ENCODE assay signal across 16 cellular contexts in the genomic region with DNA sequence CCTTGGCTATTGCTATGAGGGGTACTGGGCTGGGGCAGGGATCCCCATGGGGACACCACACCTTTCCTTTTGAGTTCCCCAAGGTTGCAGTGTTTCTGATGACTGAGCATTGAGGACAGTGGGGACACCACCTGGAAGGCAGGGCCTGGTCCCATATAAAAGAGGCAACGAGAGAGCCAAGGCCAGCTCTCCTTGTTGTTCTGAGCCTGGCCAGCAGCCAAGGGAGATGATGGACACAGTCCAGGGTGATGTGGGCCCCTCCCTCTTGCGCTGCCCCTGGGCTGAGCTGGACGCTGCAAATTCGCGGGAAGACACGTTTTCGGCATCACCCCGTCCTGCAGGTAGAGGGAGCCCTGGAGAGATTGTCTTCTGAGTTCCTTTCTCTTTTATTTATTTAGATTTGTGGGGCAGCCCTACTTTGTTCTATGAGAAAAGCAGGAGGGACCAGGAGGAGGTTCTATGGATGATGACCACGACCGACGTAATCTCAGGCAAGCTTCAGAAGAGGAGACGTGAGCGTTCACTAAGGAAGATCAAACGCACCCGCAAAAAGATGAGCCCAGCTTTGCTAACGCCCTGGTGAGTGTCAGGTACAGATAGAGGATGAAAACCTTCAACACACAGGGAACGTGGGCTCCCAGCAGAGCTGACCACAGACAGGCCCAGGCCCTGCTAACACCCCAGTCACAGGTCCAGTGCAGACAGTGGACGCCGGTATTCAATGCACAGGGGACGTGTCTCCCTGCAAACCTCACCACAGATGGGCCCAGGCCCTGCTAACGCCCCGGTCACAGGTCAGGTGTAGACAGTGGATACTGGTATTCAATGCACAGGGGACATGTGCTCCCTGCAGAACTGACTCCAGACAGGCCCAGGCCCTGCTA.
A peak's percentile ranks its signal among the peaks of the same experiment; 100 is the strongest.
DNase-seq lines count a peak whose midpoint lies in the region; ATAC-seq and TF ChIP-seq lines count a peak whose summit lies in the region.
"Had no signal": no experiment of that assay in that cellular context is flagged by ENCODE, and none has a peak within 500 bp of the region (broad histone marks: within the 10 kb centered on the region; RNA-seq: fewer than 3 reads in every experiment).

No MANE protein-coding gene starts in this region.

- intact Hi-C loops in sigmoid colon (cut with DNase I) = no loop called here

- H3K9me3 Mint-ChIP-seq in endothelial cell (ENCODE audit: unreplicated experiment) = peaks cover 33% of the 10 kb centered on the region

- no peak for TF ChIP-seq RAD21 in SK-N-SH (IDR thresholded peaks at IDR 0.05; ENCODE audit: low read length)

- H4K20me1 ChIP-seq in SK-N-SH (ENCODE audit: insufficient read depth) = no peaks in the 10 kb centered on the region

- H3K4me1 Mint-ChIP-seq in endothelial cell (ENCODE audit: unreplicated experiment) = no peaks in the 10 kb centered on the region
- H3K4me1 Mint-ChIP-seq: memory B cell had no signal

- peak overlapping the region; percentile 52 for H3K4me3 Mint-ChIP-seq in endothelial cell (ENCODE audit: unreplicated experiment)
- H3K4me3 Mint-ChIP-seq: memory B cell had no signal

- H3K27me3 Mint-ChIP-seq in endothelial cell (ENCODE audit: unreplicated experiment) = peaks cover 4% of the 10 kb centered on the region
- H3K27me3 Mint-ChIP-seq: memory B cell had no signal

- H3K9me2 ChIP-seq in SK-N-SH = no peaks in the 10 kb centered on the region

- H3K36me3 Mint-ChIP-seq in endothelial cell (ENCODE audit: low read depth, unreplicated experiment) = peaks cover 20% of the 10 kb centered on the region
- H3K36me3 Mint-ChIP-seq: memory B cell had no signal

- H3K4me3 ChIP-seq in SK-N-SH (ENCODE audit: low read depth in 2 of 2, low read length in 1 of 2) (no peak overlapping the region), sigmoid colon (no peak overlapping the region)
- H3K4me3 ChIP-seq: prostate gland had no signal

- H3K4me1 ChIP-seq in SK-N-SH (ENCODE audit: control insufficient read depth in 1 of 2, insufficient read depth in 2 of 2, low read depth in 1 of 2, low read length in 1 of 2) (no peaks in the 10 kb centered on the region), sigmoid colon (no peaks in the 10 kb centered on the region)
- H3K4me1 ChIP-seq: prostate gland had no signal

- ATAC-seq in SK-N-SH treated with all-trans-retinoic acid at 6 μM for 48 hours = no peak

- H3K27me3 ChIP-seq in SK-N-SH (ENCODE audit: insufficient read depth) (no peaks in the 10 kb centered on the region; the same call in 1 of the 2 replicates), sigmoid colon (no peaks in the 10 kb centered on the region)

- H2AFZ ChIP-seq in SK-N-SH (ENCODE audit: low read depth) = no peak overlapping the region

- TF ChIP-seq EP300 in SK-N-SH (IDR thresholded peaks at IDR 0.05; ENCODE audit: borderline replicate concordance in 1 of 2, low read depth in 1 of 2, low read length in 1 of 2) (no peak), sigmoid colon (IDR thresholded peaks at IDR 0.05) (no peak)

- no peaks in the 10 kb centered on the region for H3K9me3 ChIP-seq in SK-N-SH
- peaks cover 0 to 7% (median 1%) of the 10 kb centered on the region in 4 donors for H3K9me3 ChIP-seq in sigmoid colon
- H3K9me3 ChIP-seq: prostate gland had no signal

- TF ChIP-seq POLR2A in sigmoid colon (IDR thresholded peaks at IDR 0.05) = no peak

- H3F3A ChIP-seq in SK-N-SH (replicated peaks; ENCODE audit: insufficient read depth) = no peaks in the 10 kb centered on the region

- H3K36me3 ChIP-seq in SK-N-SH (replicated peaks in 1 of 2; ENCODE audit: control insufficient read depth in 1 of 2, insufficient read depth in 2 of 2, low read length in 1 of 2) = no peaks in the 10 kb centered on the region
- H3K36me3 ChIP-seq in sigmoid colon = no peaks in the 10 kb centered on the region
- H3K36me3 ChIP-seq: prostate gland had no signal

- H3K9ac ChIP-seq in SK-N-SH = no peak overlapping the region

- H3K27ac ChIP-seq in SK-N-SH (ENCODE audit: low read depth in 2 of 2, low read length in 1 of 2) (no peak overlapping the region), sigmoid colon (no peak overlapping the region)
- H3K27ac ChIP-seq: prostate gland had no signal

- DNase-seq in SK-N-SH = no peak
- DNase-seq in NAMALWA (ENCODE audit: low spot score) = peak; percentile 10
- no peak for DNase-seq in endothelial cell (ENCODE audit: low spot score)
- DNase-seq in sigmoid colon = peak; percentile 45
- no peak for DNase-seq in NCI-H128 (lab: John Stamatoyannopoulos, UW; ENCODE audit: unreplicated experiment)
- no peak for DNase-seq in NCI-H2196 (lab: John Stamatoyannopoulos, UW; ENCODE audit: unreplicated experiment)
- no peak for DNase-seq in NCI-H82 (lab: John Stamatoyannopoulos, UW)
- DNase-seq: 8988T; activated T-cell treated with anti-CD3 and anti-CD28 coated beads for 4 hours; DMS53; effector memory CD4-positive, alpha-beta T cell; NCI-H187; stimulated activated CD4-positive, alpha-beta T cell treated with anti-CD3 and anti-CD28 coated beads, Interleukin-4, amount 100 ng/mL, for 4 hours had no signal

- CTCF ChIA-PET in SK-N-SH (lab: Yijun Ruan, JAX) = no interaction called here

- POLR2A ChIA-PET in SK-N-SH (lab: Yijun Ruan, JAX) = no interaction called here

- H3K4me2 ChIP-seq in SK-N-SH = no peak overlapping the region

- no peaks in the 10 kb centered on the region; the same call in 1 of the 2 replicates for H3K79me2 ChIP-seq in SK-N-SH (ENCODE audit: insufficient read depth)

- WGBS in SK-N-SH (ENCODE audit: low lambda C conversion rate) = 23% methylated on average over 19 of the region's 22 CpGs
- WGBS in sigmoid colon, 2 donors = 53 to 55% methylated on average over 22 of the region's 22 CpGs

- peak overlapping the region; percentile 65 for H3K27ac Mint-ChIP-seq in endothelial cell (ENCODE audit: unreplicated experiment)
- H3K27ac Mint-ChIP-seq: memory B cell had no signal

- TF ChIP-seq CTCF in SK-N-SH (IDR thresholded peaks at IDR 0.05) (peak; percentile 26; the same call in 1 of the 2 replicates), endothelial cell (IDR thresholded peaks at IDR 0.05; ENCODE audit: unreplicated experiment) (no peak), sigmoid colon (IDR thresholded peaks at IDR 0.05) (no peak)

TF ChIP-seq in SK-N-SH, 30 proteins besides CTCF, POLR2A, EP300 and RAD21:
- TF ChIP-seq NFIC (IDR thresholded peaks at IDR 0.05; ENCODE audit: borderline replicate concordance) = no peak
- TF ChIP-seq MAX (IDR thresholded peaks at IDR 0.05; ENCODE audit: low read depth) = no peak

TF ChIP-seq in SK-N-SH treated with all-trans-retinoic acid at 6 μM for 48 hours, 23 proteins besides CTCF, POLR2A, EP300 and RAD21 (continues in another document):
- TF ChIP-seq, protein P1, sequence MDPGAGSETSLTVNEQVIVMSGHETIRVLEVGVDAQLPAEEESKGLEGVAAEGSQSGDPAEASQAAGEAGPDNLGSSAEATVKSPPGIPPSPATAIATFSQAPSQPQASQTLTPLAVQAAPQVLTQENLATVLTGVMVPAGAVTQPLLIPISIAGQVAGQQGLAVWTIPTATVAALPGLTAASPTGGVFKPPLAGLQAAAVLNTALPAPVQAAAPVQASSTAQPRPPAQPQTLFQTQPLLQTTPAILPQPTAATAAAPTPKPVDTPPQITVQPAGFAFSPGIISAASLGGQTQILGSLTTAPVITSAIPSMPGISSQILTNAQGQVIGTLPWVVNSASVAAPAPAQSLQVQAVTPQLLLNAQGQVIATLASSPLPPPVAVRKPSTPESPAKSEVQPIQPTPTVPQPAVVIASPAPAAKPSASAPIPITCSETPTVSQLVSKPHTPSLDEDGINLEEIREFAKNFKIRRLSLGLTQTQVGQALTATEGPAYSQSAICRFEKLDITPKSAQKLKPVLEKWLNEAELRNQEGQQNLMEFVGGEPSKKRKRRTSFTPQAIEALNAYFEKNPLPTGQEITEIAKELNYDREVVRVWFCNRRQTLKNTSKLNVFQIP (CRISPR knock-in tag; IDR thresholded peaks at IDR 0.05; ENCODE audit: borderline replicate concordance, low read depth) = no peak
- TF ChIP-seq PPARA (CRISPR knock-in tag; IDR thresholded peaks at IDR 0.05; ENCODE audit: borderline replicate concordance) (no peak), TCF4 (CRISPR knock-in tag; IDR thresholded peaks at IDR 0.05; ENCODE audit: borderline replicate concordance) (no peak), ZC3H10 (CRISPR knock-in tag; IDR thresholded peaks at IDR 0.05) (no peak), RARB (CRISPR knock-in tag; IDR thresholded peaks at IDR 0.05) (no peak), ZFP3 (CRISPR knock-in tag; IDR thresholded peaks at IDR 0.05) (no peak), ESRRG (CRISPR knock-in tag; IDR thresholded peaks at IDR 0.05) (no peak), SNAI2 (CRISPR knock-in tag; IDR thresholded peaks at IDR 0.05) (no peak), TOX (CRISPR knock-in tag; IDR thresholded peaks at IDR 0.05; ENCODE audit: borderline replicate concordance) (no peak), BACH2 (CRISPR knock-in tag; IDR thresholded peaks at IDR 0.05; ENCODE audit: borderline replicate concordance) (no peak), ISL1 (CRISPR knock-in tag; IDR thresholded peaks at IDR 0.05) (no peak), ZNF565 (CRISPR knock-in tag; conservative IDR thresholded peaks at IDR 0.05; ENCODE audit: low read depth) (no peak), OSR1 (CRISPR knock-in tag; IDR thresholded peaks at IDR 0.05) (no peak), ZFP30 (CRISPR knock-in tag; IDR thresholded peaks at IDR 0.05) (no peak)
- TF ChIP-seq, protein P2, sequence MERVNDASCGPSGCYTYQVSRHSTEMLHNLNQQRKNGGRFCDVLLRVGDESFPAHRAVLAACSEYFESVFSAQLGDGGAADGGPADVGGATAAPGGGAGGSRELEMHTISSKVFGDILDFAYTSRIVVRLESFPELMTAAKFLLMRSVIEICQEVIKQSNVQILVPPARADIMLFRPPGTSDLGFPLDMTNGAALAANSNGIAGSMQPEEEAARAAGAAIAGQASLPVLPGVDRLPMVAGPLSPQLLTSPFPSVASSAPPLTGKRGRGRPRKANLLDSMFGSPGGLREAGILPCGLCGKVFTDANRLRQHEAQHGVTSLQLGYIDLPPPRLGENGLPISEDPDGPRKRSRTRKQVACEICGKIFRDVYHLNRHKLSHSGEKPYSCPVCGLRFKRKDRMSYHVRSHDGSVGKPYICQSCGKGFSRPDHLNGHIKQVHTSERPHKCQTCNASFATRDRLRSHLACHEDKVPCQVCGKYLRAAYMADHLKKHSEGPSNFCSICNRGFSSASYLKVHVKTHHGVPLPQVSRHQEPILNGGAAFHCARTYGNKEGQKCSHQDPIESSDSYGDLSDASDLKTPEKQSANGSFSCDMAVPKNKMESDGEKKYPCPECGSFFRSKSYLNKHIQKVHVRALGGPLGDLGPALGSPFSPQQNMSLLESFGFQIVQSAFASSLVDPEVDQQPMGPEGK (CRISPR knock-in tag; IDR thresholded peaks at IDR 0.05; ENCODE audit: borderline replicate concordance) = no peak

Comparison
In these comparisons a context has a peak if more than half of its experiments do, and no peak if none do; other contexts are left out.
1. DNase-seq: peak in NAMALWA (single experiment) and sigmoid colon (single experiment); none in SK-N-SH (single experiment), endothelial cell (single experiment), NCI-H128 (single experiment), NCI-H2196 (single experiment) and NCI-H82 (single experiment).